Comparison of ENCODE assay signal across 1 cellular context in the genomic region with DNA sequence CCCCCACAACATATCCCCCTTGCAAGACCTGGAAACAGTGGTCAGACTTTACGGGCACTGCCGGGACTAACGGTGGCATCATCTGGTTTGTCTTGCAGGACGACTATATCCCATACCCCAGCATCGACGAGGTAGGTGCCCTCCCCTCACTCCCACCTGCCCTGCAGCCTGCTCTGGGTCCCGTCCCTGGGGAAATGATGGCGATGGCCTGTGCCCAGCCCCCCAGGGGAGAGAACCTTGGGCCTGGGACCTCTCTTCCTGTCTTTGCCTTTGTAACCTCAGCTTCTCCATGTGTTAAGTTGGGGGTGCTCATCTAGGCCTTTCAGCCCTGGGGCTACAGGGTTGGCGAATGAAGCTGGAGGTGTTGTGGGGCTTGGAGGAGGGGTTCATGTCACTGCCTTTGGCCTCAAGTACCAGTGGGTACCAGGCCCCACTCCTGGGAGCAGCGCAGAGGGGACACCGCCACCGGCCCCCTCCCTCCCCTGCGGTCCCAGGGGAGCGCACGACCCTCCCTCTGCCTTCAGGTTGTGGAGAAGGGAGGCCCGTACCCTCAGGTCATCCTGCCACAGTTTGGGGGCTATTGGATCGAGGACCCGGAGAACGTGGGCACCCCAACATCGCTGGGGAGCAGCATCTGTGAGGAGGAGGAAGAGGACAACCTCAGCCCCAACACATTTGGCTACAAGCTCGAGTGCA.
TF ChIP-seq lines count a peak whose summit lies in the region.

No MANE protein-coding gene starts in this region.

TF ChIP-seq in IMR-90, 13 proteins besides CTCF, POLR2A, EP300 and RAD21 (continued from another document):
- TF ChIP-seq, protein P1, sequence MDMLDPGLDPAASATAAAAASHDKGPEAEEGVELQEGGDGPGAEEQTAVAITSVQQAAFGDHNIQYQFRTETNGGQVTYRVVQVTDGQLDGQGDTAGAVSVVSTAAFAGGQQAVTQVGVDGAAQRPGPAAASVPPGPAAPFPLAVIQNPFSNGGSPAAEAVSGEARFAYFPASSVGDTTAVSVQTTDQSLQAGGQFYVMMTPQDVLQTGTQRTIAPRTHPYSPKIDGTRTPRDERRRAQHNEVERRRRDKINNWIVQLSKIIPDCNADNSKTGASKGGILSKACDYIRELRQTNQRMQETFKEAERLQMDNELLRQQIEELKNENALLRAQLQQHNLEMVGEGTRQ (IDR thresholded peaks at IDR 0.05; ENCODE audit: low read depth, low read length): no peak
- TF ChIP-seq CHD1 (IDR thresholded peaks at IDR 0.05; ENCODE audit: low read depth, low read length) (no peak), NFE2L2 (IDR thresholded peaks at IDR 0.05; ENCODE audit: low read depth, low read length) (no peak), BHLHE40 (IDR thresholded peaks at IDR 0.05; ENCODE audit: low read depth, low read length) (no peak), CEBPB (IDR thresholded peaks at IDR 0.05; ENCODE audit: low read depth, low read length) (no peak)
